In the genomic region with DNA sequence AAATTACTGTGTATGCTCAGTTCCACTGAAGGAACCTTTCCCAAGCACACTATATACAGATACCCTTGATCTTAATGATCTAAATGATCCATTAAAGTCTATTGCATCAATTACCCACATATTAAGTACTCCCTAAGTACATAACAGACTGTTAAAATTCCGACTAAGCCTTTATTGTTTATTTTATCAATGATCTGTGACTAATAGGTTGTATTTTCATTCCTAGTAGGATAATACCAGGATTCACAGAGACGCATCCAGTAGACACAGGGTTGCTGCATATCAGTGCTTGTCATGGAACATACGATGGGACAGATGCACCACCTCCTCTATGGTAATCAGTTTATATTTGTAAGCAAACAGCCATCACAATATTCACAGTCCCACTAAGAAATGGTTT, we compare ENCODE assay signal across 12 cellular contexts.
A peak's percentile ranks its signal among the peaks of the same experiment; 100 is the strongest.
DNase-seq lines count a peak whose midpoint lies in the region; TF ChIP-seq lines count a peak whose summit lies in the region.
"Had no signal": no experiment of that assay in that cellular context is flagged by ENCODE, and none has a peak within 500 bp of the region (broad histone marks: within the 10 kb centered on the region; RNA-seq: fewer than 3 reads in every experiment).

No MANE protein-coding gene starts in this region.

- TF ChIP-seq CTCF in SK-N-SH (IDR thresholded peaks at IDR 0.05) (no peak), neural progenitor cell (IDR thresholded peaks at IDR 0.05) (no peak)

- H2AFZ ChIP-seq in SK-N-SH (ENCODE audit: low read depth) (no peak overlapping the region), neural progenitor cell (replicated peaks) (no peak overlapping the region)

- H3K27ac ChIP-seq in SK-N-SH (ENCODE audit: low read depth in 2 of 2, low read length in 1 of 2) (no peak overlapping the region), neural progenitor cell (no peak overlapping the region)
- H3K27ac ChIP-seq: A549 had no signal

- no peak overlapping the region for H3K4me2 ChIP-seq in SK-N-SH
- no peak overlapping the region for H3K4me2 ChIP-seq in neural progenitor cell
- H3K4me2 ChIP-seq: A549 had no signal

- no peaks in the 10 kb centered on the region for H3K9me3 ChIP-seq in SK-N-SH
- H3K9me3 ChIP-seq in neural progenitor cell (ENCODE audit: low read depth), result no peaks in the 10 kb centered on the region
- H3K9me3 ChIP-seq: A549, Caco-2, HAP-1 had no signal

- no peaks in the 10 kb centered on the region for H3K9me3 Mint-ChIP-seq in neural progenitor cell
- H3K9me3 Mint-ChIP-seq: CD8-positive, alpha-beta T cell had no signal

- no peaks in the 10 kb centered on the region for H3K36me3 Mint-ChIP-seq in neural progenitor cell
- H3K36me3 Mint-ChIP-seq: CD14-positive monocyte; CD8-positive, alpha-beta T cell had no signal

- H3K4me3 Mint-ChIP-seq in neural progenitor cell, result no peak overlapping the region
- H3K4me3 Mint-ChIP-seq: CD14-positive monocyte; CD8-positive, alpha-beta T cell had no signal

- H3K4me1 ChIP-seq in SK-N-SH (ENCODE audit: control insufficient read depth in 1 of 2, insufficient read depth in 2 of 2, low read depth in 1 of 2, low read length in 1 of 2) (peaks cover 0 to 3% of the 10 kb centered on the region in 2 experiments; a peak in 1 of 4 replicates), neural progenitor cell (no peaks in the 10 kb centered on the region)
- H3K4me1 ChIP-seq: A549 had no signal

- H3K36me3 ChIP-seq in SK-N-SH (replicated peaks in 1 of 2; ENCODE audit: control insufficient read depth in 1 of 2, insufficient read depth in 2 of 2, low read length in 1 of 2) (no peaks in the 10 kb centered on the region), neural progenitor cell (no peaks in the 10 kb centered on the region)
- H3K36me3 ChIP-seq: HAP-1 had no signal

- H4K20me1 ChIP-seq in SK-N-SH (ENCODE audit: insufficient read depth) (no peaks in the 10 kb centered on the region), neural progenitor cell (ENCODE audit: low read depth) (no peaks in the 10 kb centered on the region)

- 31% methylated on average over 3 of the region's 3 CpGs for whole genome bisulfite sequencing in SK-N-SH (ENCODE audit: low lambda C conversion rate)

- no peak for TF ChIP-seq EP300 in SK-N-SH (IDR thresholded peaks at IDR 0.05; ENCODE audit: borderline replicate concordance in 1 of 2, low read depth in 1 of 2, low read length in 1 of 2)

- H3K4me3 ChIP-seq in SK-N-SH (ENCODE audit: low read depth in 2 of 2, low read length in 1 of 2), result no peak overlapping the region
- H3K4me3 ChIP-seq in neural progenitor cell, result no peak overlapping the region
- H3K4me3 ChIP-seq: A549, HAP-1 had no signal

- peak; percentile 15 for DNase-seq in Ammon's horn (ENCODE audit: low spot score)
- DNase-seq in EH (ENCODE audit: low read depth), result peak; percentile 25
- DNase-seq in NCI-H146 treated with DMSO at 0.1 percent for 48 hours (lab: John Stamatoyannopoulos, UW; ENCODE audit: unreplicated experiment), result peak; percentile 39
- DNase-seq in SK-N-SH, result peak; percentile 3
- DNase-seq in glomerular visceral epithelial cell (ENCODE audit: extremely low spot score), result no peak
- DNase-seq in neural progenitor cell (ENCODE audit: low spot score), result no peak
- DNase-seq: Caco-2; CD8-positive, alpha-beta T cell; DMS53 had no signal

- H3K27me3 ChIP-seq in SK-N-SH (ENCODE audit: insufficient read depth), result no peaks in the 10 kb centered on the region
- no peaks in the 10 kb centered on the region for H3K27me3 ChIP-seq in neural progenitor cell

- POLR2A ChIA-PET in SK-N-SH (lab: Yijun Ruan, JAX), result no interaction called here

- no peaks in the 10 kb centered on the region for H3F3A ChIP-seq in SK-N-SH (replicated peaks; ENCODE audit: insufficient read depth)
- no peaks in the 10 kb centered on the region for H3F3A ChIP-seq in neural progenitor cell (ENCODE audit: low read depth)

- CTCF ChIA-PET in SK-N-SH (lab: Yijun Ruan, JAX), result interaction anchor here (0.7 to 1.0 kb wide), 5 partner anchors 8 to 578 kb away, joined by 3 read pairs; no protein-coding TSS in a partner anchor

- H3K27ac Mint-ChIP-seq in neural progenitor cell, result no peak overlapping the region
- H3K27ac Mint-ChIP-seq: CD14-positive monocyte; CD8-positive, alpha-beta T cell had no signal

- H3K27me3 Mint-ChIP-seq in neural progenitor cell (ENCODE audit: insufficient read depth, low read depth), result peaks cover 2% of the 10 kb centered on the region

- H3K79me2 ChIP-seq in SK-N-SH (ENCODE audit: insufficient read depth) (no peaks in the 10 kb centered on the region), neural progenitor cell (ENCODE audit: low read depth) (no peaks in the 10 kb centered on the region)

- no peak for TF ChIP-seq RAD21 in SK-N-SH (IDR thresholded peaks at IDR 0.05; ENCODE audit: low read length)

- no peaks in the 10 kb centered on the region for H3K4me1 Mint-ChIP-seq in neural progenitor cell
- H3K4me1 Mint-ChIP-seq: CD14-positive monocyte had no signal

- H3K9me2 ChIP-seq in SK-N-SH, result no peaks in the 10 kb centered on the region; the same call in 1 of the 2 replicates

- H3K9ac ChIP-seq in SK-N-SH (no peak overlapping the region), neural progenitor cell (no peak overlapping the region)

TF ChIP-seq in SK-N-SH, 30 proteins besides CTCF, POLR2A, EP300 and RAD21:
- no peak for TF ChIP-seq CHD2 (IDR thresholded peaks at IDR 0.05; ENCODE audit: low read length, partially characterized antibody)
- no peak for TF ChIP-seq FOXM1 (IDR thresholded peaks at IDR 0.05; ENCODE audit: low read depth)
- no peak for TF ChIP-seq TAF1 (IDR thresholded peaks at IDR 0.05; ENCODE audit: borderline replicate concordance, low read depth, low read length)
- TF ChIP-seq SIN3A (IDR thresholded peaks at IDR 0.05; ENCODE audit: borderline replicate concordance, low read depth, low read length), result no peak
- TF ChIP-seq GATA2 (CRISPR knock-in tag; IDR thresholded peaks at IDR 0.05), result no peak
- TF ChIP-seq FOXJ3 (CRISPR knock-in tag; IDR thresholded peaks at IDR 0.05), result no peak
- TF ChIP-seq, protein P1, sequence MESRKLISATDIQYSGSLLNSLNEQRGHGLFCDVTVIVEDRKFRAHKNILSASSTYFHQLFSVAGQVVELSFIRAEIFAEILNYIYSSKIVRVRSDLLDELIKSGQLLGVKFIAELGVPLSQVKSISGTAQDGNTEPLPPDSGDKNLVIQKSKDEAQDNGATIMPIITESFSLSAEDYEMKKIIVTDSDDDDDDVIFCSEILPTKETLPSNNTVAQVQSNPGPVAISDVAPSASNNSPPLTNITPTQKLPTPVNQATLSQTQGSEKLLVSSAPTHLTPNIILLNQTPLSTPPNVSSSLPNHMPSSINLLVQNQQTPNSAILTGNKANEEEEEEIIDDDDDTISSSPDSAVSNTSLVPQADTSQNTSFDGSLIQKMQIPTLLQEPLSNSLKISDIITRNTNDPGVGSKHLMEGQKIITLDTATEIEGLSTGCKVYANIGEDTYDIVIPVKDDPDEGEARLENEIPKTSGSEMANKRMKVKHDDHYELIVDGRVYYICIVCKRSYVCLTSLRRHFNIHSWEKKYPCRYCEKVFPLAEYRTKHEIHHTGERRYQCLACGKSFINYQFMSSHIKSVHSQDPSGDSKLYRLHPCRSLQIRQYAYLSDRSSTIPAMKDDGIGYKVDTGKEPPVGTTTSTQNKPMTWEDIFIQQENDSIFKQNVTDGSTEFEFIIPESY (IDR thresholded peaks at IDR 0.05; ENCODE audit: borderline replicate concordance, low read depth), result no peak
- TF ChIP-seq TCF12 (IDR thresholded peaks at IDR 0.05), result no peak
- TF ChIP-seq, protein P2, sequence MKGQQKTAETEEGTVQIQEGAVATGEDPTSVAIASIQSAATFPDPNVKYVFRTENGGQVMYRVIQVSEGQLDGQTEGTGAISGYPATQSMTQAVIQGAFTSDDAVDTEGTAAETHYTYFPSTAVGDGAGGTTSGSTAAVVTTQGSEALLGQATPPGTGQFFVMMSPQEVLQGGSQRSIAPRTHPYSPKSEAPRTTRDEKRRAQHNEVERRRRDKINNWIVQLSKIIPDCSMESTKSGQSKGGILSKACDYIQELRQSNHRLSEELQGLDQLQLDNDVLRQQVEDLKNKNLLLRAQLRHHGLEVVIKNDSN (IDR thresholded peaks at IDR 0.05; ENCODE audit: borderline replicate concordance, low read depth), result no peak
- TF ChIP-seq POLR2AphosphoS5 (IDR thresholded peaks at IDR 0.05; ENCODE audit: low read depth, low read length), result no peak
- no peak for TF ChIP-seq MXI1 (IDR thresholded peaks at IDR 0.05; ENCODE audit: low read depth, low read length)
- TF ChIP-seq ELF1 (IDR thresholded peaks at IDR 0.05), result no peak
- TF ChIP-seq RFX5 (IDR thresholded peaks at IDR 0.05; ENCODE audit: low read length), result no peak
- no peak for TF ChIP-seq MEF2A (IDR thresholded peaks at IDR 0.05; ENCODE audit: borderline replicate concordance, low read depth)
- TF ChIP-seq, protein P3, sequence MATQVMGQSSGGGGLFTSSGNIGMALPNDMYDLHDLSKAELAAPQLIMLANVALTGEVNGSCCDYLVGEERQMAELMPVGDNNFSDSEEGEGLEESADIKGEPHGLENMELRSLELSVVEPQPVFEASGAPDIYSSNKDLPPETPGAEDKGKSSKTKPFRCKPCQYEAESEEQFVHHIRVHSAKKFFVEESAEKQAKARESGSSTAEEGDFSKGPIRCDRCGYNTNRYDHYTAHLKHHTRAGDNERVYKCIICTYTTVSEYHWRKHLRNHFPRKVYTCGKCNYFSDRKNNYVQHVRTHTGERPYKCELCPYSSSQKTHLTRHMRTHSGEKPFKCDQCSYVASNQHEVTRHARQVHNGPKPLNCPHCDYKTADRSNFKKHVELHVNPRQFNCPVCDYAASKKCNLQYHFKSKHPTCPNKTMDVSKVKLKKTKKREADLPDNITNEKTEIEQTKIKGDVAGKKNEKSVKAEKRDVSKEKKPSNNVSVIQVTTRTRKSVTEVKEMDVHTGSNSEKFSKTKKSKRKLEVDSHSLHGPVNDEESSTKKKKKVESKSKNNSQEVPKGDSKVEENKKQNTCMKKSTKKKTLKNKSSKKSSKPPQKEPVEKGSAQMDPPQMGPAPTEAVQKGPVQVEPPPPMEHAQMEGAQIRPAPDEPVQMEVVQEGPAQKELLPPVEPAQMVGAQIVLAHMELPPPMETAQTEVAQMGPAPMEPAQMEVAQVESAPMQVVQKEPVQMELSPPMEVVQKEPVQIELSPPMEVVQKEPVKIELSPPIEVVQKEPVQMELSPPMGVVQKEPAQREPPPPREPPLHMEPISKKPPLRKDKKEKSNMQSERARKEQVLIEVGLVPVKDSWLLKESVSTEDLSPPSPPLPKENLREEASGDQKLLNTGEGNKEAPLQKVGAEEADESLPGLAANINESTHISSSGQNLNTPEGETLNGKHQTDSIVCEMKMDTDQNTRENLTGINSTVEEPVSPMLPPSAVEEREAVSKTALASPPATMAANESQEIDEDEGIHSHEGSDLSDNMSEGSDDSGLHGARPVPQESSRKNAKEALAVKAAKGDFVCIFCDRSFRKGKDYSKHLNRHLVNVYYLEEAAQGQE (IDR thresholded peaks at IDR 0.05; ENCODE audit: low read depth, low read length), result no peak

Comparison
In these comparisons a context has a peak if more than half of its experiments do, and no peak if none do; other contexts are left out.
1. DNase-seq: peak in Ammon's horn (single experiment), EH (single experiment), NCI-H146 treated with DMSO at 0.1 percent for 48 hours (single experiment) and SK-N-SH (single experiment); none in glomerular visceral epithelial cell (single experiment) and neural progenitor cell (single experiment).